ENCODE assay signal across 1 cellular context in the genomic region with DNA sequence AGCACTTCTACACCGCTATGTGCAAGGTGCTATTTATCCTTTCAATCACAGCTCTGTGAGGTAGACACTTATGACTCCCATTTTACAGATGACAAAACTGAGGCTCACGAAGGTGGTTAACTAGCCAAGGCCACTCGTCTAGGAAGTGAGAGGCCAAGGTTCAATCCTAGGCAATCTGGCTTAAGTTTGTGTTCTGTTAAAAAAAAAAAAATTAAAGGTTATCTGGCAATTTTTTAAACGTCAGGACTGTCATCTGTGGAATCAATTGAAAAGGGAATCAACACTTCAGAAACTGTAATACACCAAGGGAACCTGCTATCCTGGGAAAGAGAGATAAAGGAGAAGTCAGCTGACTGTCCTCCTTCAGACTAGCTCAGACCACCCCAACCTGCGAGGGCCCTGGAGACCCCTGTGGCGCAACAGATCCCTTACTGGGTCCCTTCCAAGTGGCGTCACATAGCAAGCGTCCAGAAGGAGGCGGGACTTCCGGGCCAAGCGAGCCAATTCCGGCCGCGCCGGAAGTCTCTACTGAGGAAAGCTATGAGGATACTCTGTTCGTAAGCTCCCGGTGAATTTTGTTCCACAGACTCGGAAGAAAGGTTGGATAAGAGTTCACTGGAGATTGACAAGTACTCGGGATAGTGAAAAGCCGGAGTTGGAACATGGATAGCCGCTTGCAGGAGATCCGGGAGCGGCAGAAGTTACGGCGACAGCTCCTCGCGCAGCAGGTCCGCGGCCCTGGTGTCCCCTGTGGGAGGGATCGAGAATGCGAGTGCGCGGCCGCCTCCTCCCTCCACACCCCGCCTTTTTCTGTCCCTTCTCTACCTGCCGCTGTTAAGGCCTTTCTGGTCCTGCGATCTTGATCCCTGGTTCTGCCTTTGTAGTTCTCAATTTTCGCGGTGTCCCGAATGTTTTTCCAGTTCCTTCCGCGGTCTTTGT.
TF ChIP-seq lines count a peak whose summit lies in the region.

TSS of gene METTL14 (plus strand) at position 520 of the 939 bp plus-strand sequence. CDS start at position 663, 143 bp downstream.

TF ChIP-seq in K562, 482 proteins besides CTCF, POLR2A, EP300 and RAD21 (continued from another document and continues in another):
- TF ChIP-seq NR0B1 (IDR thresholded peaks at IDR 0.05; ENCODE audit: partially characterized antibody) = no peak
- TF ChIP-seq BRCA1 (IDR thresholded peaks at IDR 0.05) = no peak
- no peak for TF ChIP-seq BRCA1 (CRISPR knock-in tag; IDR thresholded peaks at IDR 0.05)
- no peak for TF ChIP-seq ZNF609 (CRISPR knock-in tag; IDR thresholded peaks at IDR 0.05; ENCODE audit: borderline replicate concordance)
- TF ChIP-seq, protein P1, sequence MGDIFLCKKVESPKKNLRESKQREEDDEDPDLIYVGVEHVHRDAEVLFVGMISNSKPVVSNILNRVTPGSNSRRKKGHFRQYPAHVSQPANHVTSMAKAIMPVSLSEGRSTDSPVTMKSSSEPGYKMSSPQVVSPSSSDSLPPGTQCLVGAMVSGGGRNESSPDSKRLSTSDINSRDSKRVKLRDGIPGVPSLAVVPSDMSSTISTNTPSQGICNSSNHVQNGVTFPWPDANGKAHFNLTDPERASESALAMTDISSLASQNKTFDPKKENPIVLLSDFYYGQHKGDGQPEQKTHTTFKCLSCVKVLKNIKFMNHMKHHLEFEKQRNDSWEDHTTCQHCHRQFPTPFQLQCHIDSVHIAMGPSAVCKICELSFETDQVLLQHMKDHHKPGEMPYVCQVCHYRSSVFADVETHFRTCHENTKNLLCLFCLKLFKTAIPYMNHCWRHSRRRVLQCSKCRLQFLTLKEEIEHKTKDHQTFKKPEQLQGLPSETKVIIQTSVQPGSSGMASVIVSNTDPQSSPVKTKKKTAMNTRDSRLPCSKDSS (IDR thresholded peaks at IDR 0.05; ENCODE audit: low read depth, partially characterized antibody) = no peak
- TF ChIP-seq E2F6 (IDR thresholded peaks at IDR 0.05; ENCODE audit: borderline replicate concordance in 1 of 2, extremely low read depth in 1 of 2, insufficient read depth in 1 of 2, insufficient read length in 1 of 2, low read depth in 1 of 2, low read length in 1 of 2, poor library complexity in 1 of 2, severe bottlenecking in 1 of 2) = peak in 1 of 2 experiments; percentile 25
- no peak for TF ChIP-seq PRPF4 (IDR thresholded peaks at IDR 0.05; ENCODE audit: insufficient read depth, low read depth, low read length, poor library complexity, severe bottlenecking)
- TF ChIP-seq, protein P2, sequence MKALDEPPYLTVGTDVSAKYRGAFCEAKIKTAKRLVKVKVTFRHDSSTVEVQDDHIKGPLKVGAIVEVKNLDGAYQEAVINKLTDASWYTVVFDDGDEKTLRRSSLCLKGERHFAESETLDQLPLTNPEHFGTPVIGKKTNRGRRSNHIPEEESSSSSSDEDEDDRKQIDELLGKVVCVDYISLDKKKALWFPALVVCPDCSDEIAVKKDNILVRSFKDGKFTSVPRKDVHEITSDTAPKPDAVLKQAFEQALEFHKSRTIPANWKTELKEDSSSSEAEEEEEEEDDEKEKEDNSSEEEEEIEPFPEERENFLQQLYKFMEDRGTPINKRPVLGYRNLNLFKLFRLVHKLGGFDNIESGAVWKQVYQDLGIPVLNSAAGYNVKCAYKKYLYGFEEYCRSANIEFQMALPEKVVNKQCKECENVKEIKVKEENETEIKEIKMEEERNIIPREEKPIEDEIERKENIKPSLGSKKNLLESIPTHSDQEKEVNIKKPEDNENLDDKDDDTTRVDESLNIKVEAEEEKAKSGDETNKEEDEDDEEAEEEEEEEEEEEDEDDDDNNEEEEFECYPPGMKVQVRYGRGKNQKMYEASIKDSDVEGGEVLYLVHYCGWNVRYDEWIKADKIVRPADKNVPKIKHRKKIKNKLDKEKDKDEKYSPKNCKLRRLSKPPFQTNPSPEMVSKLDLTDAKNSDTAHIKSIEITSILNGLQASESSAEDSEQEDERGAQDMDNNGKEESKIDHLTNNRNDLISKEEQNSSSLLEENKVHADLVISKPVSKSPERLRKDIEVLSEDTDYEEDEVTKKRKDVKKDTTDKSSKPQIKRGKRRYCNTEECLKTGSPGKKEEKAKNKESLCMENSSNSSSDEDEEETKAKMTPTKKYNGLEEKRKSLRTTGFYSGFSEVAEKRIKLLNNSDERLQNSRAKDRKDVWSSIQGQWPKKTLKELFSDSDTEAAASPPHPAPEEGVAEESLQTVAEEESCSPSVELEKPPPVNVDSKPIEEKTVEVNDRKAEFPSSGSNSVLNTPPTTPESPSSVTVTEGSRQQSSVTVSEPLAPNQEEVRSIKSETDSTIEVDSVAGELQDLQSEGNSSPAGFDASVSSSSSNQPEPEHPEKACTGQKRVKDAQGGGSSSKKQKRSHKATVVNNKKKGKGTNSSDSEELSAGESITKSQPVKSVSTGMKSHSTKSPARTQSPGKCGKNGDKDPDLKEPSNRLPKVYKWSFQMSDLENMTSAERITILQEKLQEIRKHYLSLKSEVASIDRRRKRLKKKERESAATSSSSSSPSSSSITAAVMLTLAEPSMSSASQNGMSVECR (CRISPR knock-in tag; IDR thresholded peaks at IDR 0.05) = no peak
- TF ChIP-seq E2F8 (IDR thresholded peaks at IDR 0.05; ENCODE audit: low read depth, partially characterized antibody) = peak; percentile 88
- TF ChIP-seq ZBTB7A (IDR thresholded peaks at IDR 0.05; ENCODE audit: borderline replicate concordance, control insufficient read depth, low read depth, low read length) = peak; percentile 99
- TF ChIP-seq, protein P3, sequence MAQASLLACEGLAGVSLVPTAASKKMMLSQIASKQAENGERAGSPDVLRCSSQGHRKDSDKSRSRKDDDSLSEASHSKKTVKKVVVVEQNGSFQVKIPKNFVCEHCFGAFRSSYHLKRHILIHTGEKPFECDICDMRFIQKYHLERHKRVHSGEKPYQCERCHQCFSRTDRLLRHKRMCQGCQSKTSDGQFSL (CRISPR knock-in tag; IDR thresholded peaks at IDR 0.05) = no peak
- TF ChIP-seq, protein P3 (tag; IDR thresholded peaks at IDR 0.05) = no peak
- no peak for TF ChIP-seq ZHX1 (conservative IDR thresholded peaks at IDR 0.05; ENCODE audit: low read length)
- TF ChIP-seq, protein P4, sequence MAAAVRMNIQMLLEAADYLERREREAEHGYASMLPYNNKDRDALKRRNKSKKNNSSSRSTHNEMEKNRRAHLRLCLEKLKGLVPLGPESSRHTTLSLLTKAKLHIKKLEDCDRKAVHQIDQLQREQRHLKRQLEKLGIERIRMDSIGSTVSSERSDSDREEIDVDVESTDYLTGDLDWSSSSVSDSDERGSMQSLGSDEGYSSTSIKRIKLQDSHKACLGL (CRISPR knock-in tag; IDR thresholded peaks at IDR 0.05; ENCODE audit: borderline replicate concordance, poor library complexity, severe bottlenecking) = no peak
- no peak for TF ChIP-seq KLF13 (tag; IDR thresholded peaks at IDR 0.05; ENCODE audit: borderline replicate concordance, low read depth)
- peak; percentile 100 for TF ChIP-seq RBM25 (IDR thresholded peaks at IDR 0.05; ENCODE audit: low read depth, low read length, severe bottlenecking)
- peak; percentile 99 for TF ChIP-seq ADNP (tag; IDR thresholded peaks at IDR 0.05)
- TF ChIP-seq EWSR1 (IDR thresholded peaks at IDR 0.05; ENCODE audit: borderline replicate concordance, low read depth, partially characterized antibody) = no peak
- peak; percentile 44; the same call in 1 of the 2 replicates for TF ChIP-seq TEAD4 (IDR thresholded peaks at IDR 0.05; ENCODE audit: low read length)
- TF ChIP-seq TEAD4 (CRISPR knock-in tag; IDR thresholded peaks at IDR 0.05; ENCODE audit: borderline replicate concordance) = no peak
- TF ChIP-seq, protein P5, sequence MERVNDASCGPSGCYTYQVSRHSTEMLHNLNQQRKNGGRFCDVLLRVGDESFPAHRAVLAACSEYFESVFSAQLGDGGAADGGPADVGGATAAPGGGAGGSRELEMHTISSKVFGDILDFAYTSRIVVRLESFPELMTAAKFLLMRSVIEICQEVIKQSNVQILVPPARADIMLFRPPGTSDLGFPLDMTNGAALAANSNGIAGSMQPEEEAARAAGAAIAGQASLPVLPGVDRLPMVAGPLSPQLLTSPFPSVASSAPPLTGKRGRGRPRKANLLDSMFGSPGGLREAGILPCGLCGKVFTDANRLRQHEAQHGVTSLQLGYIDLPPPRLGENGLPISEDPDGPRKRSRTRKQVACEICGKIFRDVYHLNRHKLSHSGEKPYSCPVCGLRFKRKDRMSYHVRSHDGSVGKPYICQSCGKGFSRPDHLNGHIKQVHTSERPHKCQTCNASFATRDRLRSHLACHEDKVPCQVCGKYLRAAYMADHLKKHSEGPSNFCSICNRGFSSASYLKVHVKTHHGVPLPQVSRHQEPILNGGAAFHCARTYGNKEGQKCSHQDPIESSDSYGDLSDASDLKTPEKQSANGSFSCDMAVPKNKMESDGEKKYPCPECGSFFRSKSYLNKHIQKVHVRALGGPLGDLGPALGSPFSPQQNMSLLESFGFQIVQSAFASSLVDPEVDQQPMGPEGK (CRISPR knock-in tag; IDR thresholded peaks at IDR 0.05; ENCODE audit: borderline replicate concordance) = no peak
- TF ChIP-seq CEBPB (tag; IDR thresholded peaks at IDR 0.05) = peak; percentile 98
